In genomic region chr22:21652010-21652546, GRCh38 we compare ENCODE assay signal across 1 cellular context.
A peak's percentile ranks its signal among the peaks of the same experiment; 100 is the strongest.
TF ChIP-seq lines count a peak whose summit lies in the region.

No MANE protein-coding gene starts in this region.

TF ChIP-seq in IMR-90, 13 proteins besides CTCF, POLR2A, EP300 and RAD21:
- TF ChIP-seq BHLHE40 (IDR thresholded peaks at IDR 0.05; ENCODE audit: low read depth, low read length), result no peak
- TF ChIP-seq MXI1 (IDR thresholded peaks at IDR 0.05; ENCODE audit: borderline replicate concordance, low read depth, low read length), result peak; percentile 88
- no peak for TF ChIP-seq USF2 (IDR thresholded peaks at IDR 0.05; ENCODE audit: low read depth, low read length)
- TF ChIP-seq NFE2L2 (IDR thresholded peaks at IDR 0.05; ENCODE audit: low read depth, low read length), result no peak
- peak; percentile 78 for TF ChIP-seq CEBPB (IDR thresholded peaks at IDR 0.05; ENCODE audit: low read depth, low read length)
- no peak for TF ChIP-seq CHD1 (IDR thresholded peaks at IDR 0.05; ENCODE audit: low read depth, low read length)
- no peak for TF ChIP-seq ELK1 (IDR thresholded peaks at IDR 0.05; ENCODE audit: borderline replicate concordance, low read depth, low read length)
- TF ChIP-seq FOS (IDR thresholded peaks at IDR 0.05; ENCODE audit: low read depth, low read length), result peak; percentile 10; the same call in 1 of the 2 replicates
- TF ChIP-seq MAFK (IDR thresholded peaks at IDR 0.05; ENCODE audit: low read depth, low read length), result no peak
- no peak for TF ChIP-seq RCOR1 (IDR thresholded peaks at IDR 0.05; ENCODE audit: insufficient replicate concordance, low read length)
- no peak for TF ChIP-seq SMC3 (IDR thresholded peaks at IDR 0.05; ENCODE audit: low read depth, low read length)
- TF ChIP-seq RFX5 (IDR thresholded peaks at IDR 0.05; ENCODE audit: low read depth, low read length), result no peak
- TF ChIP-seq MAZ (IDR thresholded peaks at IDR 0.05; ENCODE audit: borderline replicate concordance, low read depth, low read length), result peak; percentile 35; the same call in 1 of the 2 replicates
